ENCODE assay signal across 11 cellular contexts in the genomic region with DNA sequence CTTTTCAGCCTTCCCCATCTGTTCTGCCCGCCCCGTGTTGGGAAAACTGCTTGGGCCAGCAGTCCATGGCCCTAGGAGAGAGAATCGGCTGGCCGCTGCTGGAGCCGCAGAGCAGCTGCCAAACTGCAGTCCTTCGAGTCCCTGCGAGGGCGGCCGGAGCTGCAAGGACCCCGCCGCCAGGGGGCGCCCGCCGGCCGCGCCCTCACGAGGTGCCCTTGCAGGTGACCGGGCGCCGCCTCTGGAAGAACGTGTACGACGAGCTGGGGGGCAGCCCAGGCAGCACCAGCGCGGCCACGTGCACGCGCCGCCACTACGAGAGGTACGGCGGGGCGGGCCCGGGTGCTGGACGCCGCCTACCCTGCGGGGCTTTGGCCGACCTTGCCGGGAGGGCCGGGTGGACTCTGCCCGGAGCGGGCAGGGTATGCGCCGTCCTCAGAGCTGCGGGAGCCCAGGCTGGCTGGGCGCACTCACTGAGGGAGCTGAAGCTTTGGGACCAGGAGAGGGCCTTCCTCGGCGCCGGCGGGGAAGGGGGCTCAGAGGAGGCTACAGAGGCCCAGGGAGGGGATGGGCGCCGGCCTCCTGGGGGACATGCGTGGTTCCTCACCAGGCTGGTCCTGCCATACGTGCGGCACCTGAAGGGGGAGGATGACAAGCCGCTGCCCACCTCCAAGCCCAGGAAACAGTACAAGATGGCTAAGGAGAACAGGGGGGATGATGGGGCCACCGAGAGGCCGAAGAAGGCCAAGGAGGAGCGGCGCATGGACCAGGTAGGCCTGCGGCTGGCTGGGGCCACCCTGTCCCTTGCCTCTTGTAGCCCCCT. TPM values are rescaled to one million over a fixed set of nuclear protein-coding genes. Genes with fewer than 3 reads are reported as not detected.
A peak's percentile ranks its signal among the peaks of the same experiment; 100 is the strongest.
DNase-seq lines count a peak whose midpoint lies in the region; ATAC-seq, FAIRE-seq and TF ChIP-seq lines count a peak whose summit lies in the region.
"Had no signal": no experiment of that assay in that cellular context is flagged by ENCODE, and none has a peak within 500 bp of the region (broad histone marks: within the 10 kb centered on the region; RNA-seq: fewer than 3 reads in every experiment).

No MANE protein-coding gene starts in this region.

- DNase-seq in mammary epithelial cell (no peak), MCF 10A (ENCODE audit: unreplicated experiment) (no peak), astrocyte of the spinal cord (ENCODE audit: low read depth, low spot score) (no peak), kidney (peak; percentile 72), G401 (ENCODE audit: low spot score) (no peak)
- DNase-seq: stimulated activated naive CD4-positive, alpha-beta T cell treated with Interleukin-2 at 50 U/mL for 16 hours had no signal

- H3K4me3 Mint-ChIP-seq in MCF 10A (ENCODE audit: unreplicated experiment): no peak overlapping the region
- H3K4me3 Mint-ChIP-seq in activated T-helper 17 cell treated with anti-CD3 and anti-CD28 coated beads, Interleukin-2, amount 50 U/mL, for 72 hours: no peak overlapping the region

- intact Hi-C loops in mammary epithelial cell (cut with micrococcal nuclease): loop anchor here (5.0 kb wide), 1 partner anchor 412 kb away; no protein-coding TSS in a partner anchor
- intact Hi-C loops in MCF 10A (cut with micrococcal nuclease): no loop called here
- intact Hi-C loops in kidney (cut with DNase I): no loop called here

- no TSS peak for BruUV-seq in mammary epithelial cell (replicated peaks; lab: Mats Ljungman, UMichigan)
- BruUV-seq in MCF 10A (replicated peaks; lab: Mats Ljungman, UMichigan): no TSS peak

- no peaks in the 10 kb centered on the region for H4K20me1 ChIP-seq in mammary epithelial cell (ENCODE audit: insufficient read depth, low read length)

- H3K9ac ChIP-seq in mammary epithelial cell (ENCODE audit: insufficient read depth, low read length) (no peak overlapping the region), kidney (ENCODE audit: low read length in 2 of 2) (no peak overlapping the region)

- no peaks in the 10 kb centered on the region for H3K9me3 Mint-ChIP-seq in MCF 10A (ENCODE audit: unreplicated experiment)
- H3K9me3 Mint-ChIP-seq in activated T-helper 17 cell treated with anti-CD3 and anti-CD28 coated beads, Interleukin-2, amount 50 U/mL, for 72 hours: no peaks in the 10 kb centered on the region

- H3K36me3 Mint-ChIP-seq in MCF 10A (ENCODE audit: insufficient read depth, unreplicated experiment): no peaks in the 10 kb centered on the region
- peaks cover 78% of the 10 kb centered on the region for H3K36me3 Mint-ChIP-seq in activated T-helper 17 cell treated with anti-CD3 and anti-CD28 coated beads, Interleukin-2, amount 50 U/mL, for 72 hours (ENCODE audit: low read depth)

- no peaks in the 10 kb centered on the region for H3K27me3 ChIP-seq in mammary epithelial cell (ENCODE audit: insufficient read depth, low read length)
- H3K27me3 ChIP-seq: ovary had no signal

- no peak overlapping the region for H3K4me2 ChIP-seq in mammary epithelial cell (ENCODE audit: insufficient read depth, low read depth, low read length)

- H3K36me3 ChIP-seq in mammary epithelial cell (ENCODE audit: insufficient read depth, low read length) (no peaks in the 10 kb centered on the region), kidney (ENCODE audit: control insufficient read depth in 1 of 2, insufficient read depth in 2 of 2, low read length in 2 of 2) (no peaks in the 10 kb centered on the region)
- H3K36me3 ChIP-seq: ovary had no signal

- H2AFZ ChIP-seq in mammary epithelial cell (ENCODE audit: low read depth, low read length): no peak overlapping the region

- dilution Hi-C loops in mammary epithelial cell (cut with HindIII; ENCODE audit: low sequenced_read_pairs): no loop called here

- H3K79me2 ChIP-seq in mammary epithelial cell (ENCODE audit: insufficient read depth, low read length): no peaks in the 10 kb centered on the region

- ATAC-seq in HG03135 (IDR thresholded peaks at IDR 0.05; ENCODE audit: unreplicated experiment) (no peak), GM21367 (IDR thresholded peaks at IDR 0.05; ENCODE audit: unreplicated experiment) (no peak)
- no peak for ATAC-seq in activated T-helper 17 cell treated with anti-CD3 and anti-CD28 coated beads, Interleukin-2, amount 50 U/mL, for 72 hours (replicated peaks)

- H3K9me3 ChIP-seq in mammary epithelial cell (replicated peaks; ENCODE audit: insufficient read depth, low read length) (no peaks in the 10 kb centered on the region), kidney (ENCODE audit: control insufficient read depth in 1 of 2, low read length in 2 of 2) (no peaks in the 10 kb centered on the region)
- H3K9me3 ChIP-seq: ovary had no signal

- no peak overlapping the region for H3K27ac ChIP-seq in mammary epithelial cell (ENCODE audit: insufficient read depth, low read depth, low read length)
- H3K27ac ChIP-seq in kidney (ENCODE audit: low read depth in 2 of 2, low read length in 2 of 2): no peak overlapping the region
- H3K27ac ChIP-seq: ovary had no signal

- WGBS in mammary epithelial cell (ENCODE audit: low coverage, missing lambda C conversion rate): 67% methylated on average over 21 of the region's 61 CpGs

- POLR2A ChIA-PET in MCF 10A (lab: Yijun Ruan, JAX): no interaction called here

- FAIRE-seq in kidney (lab: Jason Lieb, UNC): no peak

- TF ChIP-seq CTCF in mammary epithelial cell (conservative IDR thresholded peaks at IDR 0.05 in 1 of 2, IDR thresholded peaks at IDR 0.05 in 1 of 2; ENCODE audit: extremely low read depth in 1 of 2, insufficient read depth in 1 of 2, low read depth in 1 of 2, low read length in 2 of 2): peak; percentile 28 to 41
- no peak for TF ChIP-seq CTCF in MCF 10A (IDR thresholded peaks at IDR 0.05; ENCODE audit: unreplicated experiment)
- TF ChIP-seq CTCF in astrocyte of the spinal cord (IDR thresholded peaks at IDR 0.05; ENCODE audit: low read depth, low read length): peak; percentile 30
- no peak for TF ChIP-seq CTCF in kidney (IDR thresholded peaks at IDR 0.05; ENCODE audit: borderline replicate concordance, extremely low read depth, insufficient read depth)

- H3K4me1 Mint-ChIP-seq in MCF 10A (ENCODE audit: insufficient read depth, unreplicated experiment): no peaks in the 10 kb centered on the region
- H3K4me1 Mint-ChIP-seq in activated T-helper 17 cell treated with anti-CD3 and anti-CD28 coated beads, Interleukin-2, amount 50 U/mL, for 72 hours: peaks cover 14% of the 10 kb centered on the region

- no peak overlapping the region for H3K4me3 ChIP-seq in mammary epithelial cell (replicated peaks in 1 of 3; ENCODE audit: insufficient read depth in 1 of 3, low read depth in 2 of 3, low read length in 3 of 3)
- no peak overlapping the region for H3K4me3 ChIP-seq in astrocyte of the spinal cord (ENCODE audit: low read depth, low read length)
- no peak overlapping the region for H3K4me3 ChIP-seq in kidney (ENCODE audit: low read length in 2 of 2)
- H3K4me3 ChIP-seq: ovary had no signal

- H3K27ac Mint-ChIP-seq in MCF 10A (ENCODE audit: low read depth, unreplicated experiment): no peak overlapping the region
- no peak overlapping the region for H3K27ac Mint-ChIP-seq in activated T-helper 17 cell treated with anti-CD3 and anti-CD28 coated beads, Interleukin-2, amount 50 U/mL, for 72 hours

- in situ Hi-C loops in mammary epithelial cell (cut with MboI; ENCODE audit: low sequenced_read_pairs in 2 of 2) (no loop called here), astrocyte of the spinal cord (cut with HindIII; ENCODE audit: low sequenced_read_pairs) (loop anchor here (25.0 kb wide), 1 partner anchor 262 kb away; the partner anchor contains the start of gene CNNM3), G401 (cut with HindIII; ENCODE audit: low sequenced_read_pairs) (no loop called here)

- CTCF ChIA-PET in mammary epithelial cell (lab: Charles Lee; ENCODE audit: low non-redundant PET): no interaction called here
- CTCF ChIA-PET in MCF 10A (lab: Yijun Ruan, JAX): interaction anchor here (0.7 to 1.1 kb wide), 5 partner anchors 10 to 272 kb away, joined by 3 to 4 read pairs (median 3); no protein-coding TSS in a partner anchor

- no peaks in the 10 kb centered on the region for H3K27me3 Mint-ChIP-seq in MCF 10A (ENCODE audit: insufficient read depth, unreplicated experiment)
- no peaks in the 10 kb centered on the region for H3K27me3 Mint-ChIP-seq in activated T-helper 17 cell treated with anti-CD3 and anti-CD28 coated beads, Interleukin-2, amount 50 U/mL, for 72 hours

- H3K4me1 ChIP-seq in mammary epithelial cell (ENCODE audit: insufficient read depth, low read length) (peaks cover 8% of the 10 kb centered on the region), kidney (ENCODE audit: control insufficient read depth in 1 of 2, insufficient read depth in 1 of 2, low read depth in 1 of 2, low read length in 2 of 2) (peaks cover 4% of the 10 kb centered on the region in 2 donors)

RNA-seq across cellular contexts. Expression of gene ARID5A, which starts 13.6 kb away (rescaled TPM):
- total RNA-seq in mammary epithelial cell (1 to 10 TPM; 6.6 to 8.3 TPM), MCF 10A (2022) (3.0 and 3.4 TPM in 2 replicates), kidney (26.3 TPM)
- polyA plus RNA-seq in mammary epithelial cell (3.0 TPM), kidney (ENCODE audit: insufficient read depth, low read depth, low replicate concordance) (8.6 TPM)
- 1.3 TPM for polyA minus RNA-seq in mammary epithelial cell
- total RNA-seq in activated T-helper 17 cell treated with anti-CD3 and anti-CD28 coated beads, Interleukin-2, amount 50 U/mL, for 72 hours: 100 to 1,000 TPM; 181 to 252 TPM
- 7.6 and 8.6 TPM in 2 replicates for total RNA-seq in G401 (2014; rRNA removed; shearing (Covaris generic))

RNA-seq across cellular contexts. Expression of gene NEURL3, which starts 45.0 kb away (rescaled TPM):
- total RNA-seq in mammary epithelial cell (not detected), MCF 10A (2022) (not detected in 2 replicates), kidney (3.2 TPM)
- polyA plus RNA-seq in mammary epithelial cell (not detected), kidney (ENCODE audit: insufficient read depth, low read depth, low replicate concordance) (11.1 TPM)
- polyA minus RNA-seq in mammary epithelial cell: not detected
- 1 to 10 TPM in 1 of 2 donors, under 1 TPM in 1; 0.91 to 3.4 TPM for total RNA-seq in activated T-helper 17 cell treated with anti-CD3 and anti-CD28 coated beads, Interleukin-2, amount 50 U/mL, for 72 hours
- total RNA-seq in G401 (2014; rRNA removed; shearing (Covaris generic)): not detected in 2 replicates
- total RNA-seq: fibroblast of lung, ovary had no signal
- polyA plus RNA-seq: fibroblast of lung had no signal

Comparison
In these comparisons a context has a peak if more than half of its experiments do, and no peak if none do; other contexts are left out.
1. CTCF ChIP-seq: peak in mammary epithelial cell (2 of 2) and astrocyte of the spinal cord (single experiment); none in MCF 10A (single experiment) and kidney (single experiment).